Comparison of ENCODE assay signal across 21 cellular contexts in the genomic region with DNA sequence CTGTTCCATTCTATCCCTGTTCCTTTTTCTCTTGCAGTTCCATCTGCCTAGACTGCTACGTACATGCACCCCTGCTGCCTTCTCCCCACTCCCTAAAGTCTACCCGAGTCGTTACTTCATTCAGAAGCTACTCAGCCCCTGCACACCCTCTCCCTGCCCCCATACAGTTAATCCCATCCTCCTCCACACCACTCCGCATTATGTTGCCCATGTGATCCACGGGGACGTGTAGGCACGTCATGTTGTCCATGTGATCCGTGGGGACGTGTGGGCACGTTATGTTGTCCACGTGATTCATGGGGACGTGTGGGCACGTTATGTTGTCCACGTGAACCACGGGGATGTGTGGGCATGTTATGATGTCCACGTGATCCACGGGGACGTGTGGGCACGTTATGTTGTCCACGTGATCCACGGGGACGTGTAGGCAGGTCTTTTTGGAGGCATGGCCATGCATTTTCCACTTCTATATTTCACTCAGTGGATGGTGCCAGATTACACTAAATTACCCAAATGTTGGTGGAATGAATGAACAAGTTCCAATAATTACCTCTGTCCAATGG.
DNase-seq lines count a peak whose midpoint lies in the region; ATAC-seq, FAIRE-seq and TF ChIP-seq lines count a peak whose summit lies in the region.
"Had no signal": no experiment of that assay in that cellular context is flagged by ENCODE, and none has a peak within 500 bp of the region (broad histone marks: within the 10 kb centered on the region; RNA-seq: fewer than 3 reads in every experiment).

No MANE protein-coding gene starts in this region.

- intact Hi-C loops in HepG2 (cut with micrococcal nuclease; ENCODE audit: unreplicated experiment) (no loop called here), right lobe of liver (cut with DNase I) (no loop called here)

- H3K9ac ChIP-seq in HepG2 (ENCODE audit: insufficient read depth, low read depth, low read length) = no peak overlapping the region

- no peak overlapping the region for H2AFZ ChIP-seq in HepG2 (ENCODE audit: low read length)
- H2AFZ ChIP-seq: GM23338 had no signal

- H3K4me1 Mint-ChIP-seq in neural crest cell = no peaks in the 10 kb centered on the region
- H3K4me1 Mint-ChIP-seq: CD4-positive, alpha-beta memory T cell; GM23338; H9 had no signal

- BruUV-seq in HepG2 (replicated peaks; lab: Mats Ljungman, UMichigan) = no TSS peak

- peak overlapping the region; percentile 69 for H3K27ac Mint-ChIP-seq in neural crest cell (ENCODE audit: unreplicated experiment)
- H3K27ac Mint-ChIP-seq: CD4-positive, alpha-beta memory T cell; GM23338; H9 had no signal

- H3K4me3 ChIP-seq in HepG2 (replicated peaks in 1 of 3; ENCODE audit: insufficient read depth in 1 of 3, low read depth in 2 of 3, low read length in 3 of 3) (no peak overlapping the region), right lobe of liver (no peak overlapping the region)
- H3K4me3 ChIP-seq: GM12878, GM23338 had no signal

- no peak for FAIRE-seq in HepG2 (lab: Jason Lieb, UNC)
- peak; percentile 59 for FAIRE-seq in urothelium cell line (lab: Jason Lieb, UNC)
- FAIRE-seq: A204.1, GM12878 had no signal

- POLR2A ChIA-PET in HepG2 (lab: Yijun Ruan, JAX) = no interaction called here

- H3K4me1 ChIP-seq in HepG2 (ENCODE audit: insufficient read depth, low read length) (no peaks in the 10 kb centered on the region), right lobe of liver (no peaks in the 10 kb centered on the region)

- H3K79me2 ChIP-seq in HepG2 (ENCODE audit: insufficient read depth, low read length) = no peaks in the 10 kb centered on the region

- H4K20me1 ChIP-seq in HepG2 (ENCODE audit: insufficient read depth, low read length) = no peaks in the 10 kb centered on the region

- H3K9me3 ChIP-seq in HepG2 (ENCODE audit: low read length) (no peaks in the 10 kb centered on the region), right lobe of liver (no peaks in the 10 kb centered on the region)

- TF ChIP-seq POLR2A in HepG2 (IDR thresholded peaks at IDR 0.05; ENCODE audit: insufficient read depth in 1 of 2, low read depth in 2 of 2, low read length in 2 of 2) (no peak), right lobe of liver (IDR thresholded peaks at IDR 0.05) (no peak)

- in situ Hi-C loops in HepG2 (cut with HindIII; ENCODE audit: extremely low pct_ligation_motif_present, low pct_unique_long_range_greater_than_20kb) = no loop called here

- no peak for TF ChIP-seq RAD21 in HepG2 (CRISPR knock-in tag; IDR thresholded peaks at IDR 0.05)

- CTCF ChIA-PET in HepG2 (lab: Yijun Ruan, JAX; ENCODE audit: low intra/inter-chr PET ratio, low total read pairs) = no interaction called here

- H3K27ac ChIP-seq in HepG2 (ENCODE audit: extremely low read length, insufficient read depth, low read length) (no peak overlapping the region), right lobe of liver (no peak overlapping the region)
- H3K27ac ChIP-seq: 22Rv1 had no signal

- TF ChIP-seq EP300 in HepG2 (IDR thresholded peaks at IDR 0.05; ENCODE audit: low read depth in 2 of 2, low read length in 2 of 2) (no peak), HepG2 (CRISPR knock-in tag; IDR thresholded peaks at IDR 0.05; ENCODE audit: borderline replicate concordance) (no peak)

- DNase-seq in HepG2 (ENCODE audit: low spot score) (no peak), right lobe of liver (no peak), neural crest cell (ENCODE audit: low read depth, low spot score) (no peak), urothelium cell line (ENCODE audit: low spot score) (no peak), D341Med (ENCODE audit: low spot score) (no peak)
- DNase-seq: ACHN; AML-193; C1 segment of cervical spinal cord; Calu3; CD4-positive, alpha-beta memory T cell; COR-L47; DMS79; EL; GDM1; H9 had no signal

- ATAC-seq in HepG2 (no peak), right lobe of liver (no peak), HG03045 (IDR thresholded peaks at IDR 0.05; ENCODE audit: unreplicated experiment) (no peak)
- ATAC-seq: GM12878, GM23338, HCT116 had no signal

- peaks cover 6% of the 10 kb centered on the region for H3K9me3 Mint-ChIP-seq in neural crest cell

- no peak overlapping the region for H3K4me2 ChIP-seq in HepG2 (ENCODE audit: low read depth, low read length)
- H3K4me2 ChIP-seq: GM23338 had no signal

- no peaks in the 10 kb centered on the region for H3K36me3 ChIP-seq in HepG2 (replicated peaks in 1 of 2; ENCODE audit: control insufficient read depth in 1 of 2, insufficient read depth in 2 of 2, low read length in 2 of 2)
- H3K36me3 ChIP-seq in right lobe of liver = no peaks in the 10 kb centered on the region

- 10% methylated on average over 22 of the region's 22 CpGs for WGBS in HepG2 (ENCODE audit: low lambda C conversion rate)
- 49% methylated on average over 20 of the region's 22 CpGs for WGBS in right lobe of liver (ENCODE audit: insufficient coverage, low coverage, low lambda C conversion rate, missing lambda C conversion rate)

- peaks cover 3% of the 10 kb centered on the region for H3K36me3 Mint-ChIP-seq in neural crest cell (ENCODE audit: low read depth)
- H3K36me3 Mint-ChIP-seq: CD4-positive, alpha-beta memory T cell had no signal

- H3K27me3 Mint-ChIP-seq in neural crest cell (ENCODE audit: low read depth) = no peaks in the 10 kb centered on the region
- H3K27me3 Mint-ChIP-seq: CD4-positive, alpha-beta memory T cell had no signal

- no peak overlapping the region for H3K4me3 Mint-ChIP-seq in neural crest cell
- H3K4me3 Mint-ChIP-seq: CD4-positive, alpha-beta memory T cell; GM23338; H9 had no signal

- TF ChIP-seq CTCF in HepG2 (CRISPR knock-in tag; IDR thresholded peaks at IDR 0.05) (no peak), right lobe of liver (IDR thresholded peaks at IDR 0.05) (no peak), neural crest cell (conservative IDR thresholded peaks at IDR 0.05) (no peak)

- H3K27me3 ChIP-seq in HepG2 (ENCODE audit: control insufficient read depth in 1 of 2, insufficient read depth in 2 of 2, low read length in 2 of 2) = no peaks in the 10 kb centered on the region
- no peaks in the 10 kb centered on the region for H3K27me3 ChIP-seq in right lobe of liver

TF ChIP-seq in HepG2, 621 proteins besides CTCF, POLR2A, EP300 and RAD21 (continues in another document):
- TF ChIP-seq ZNF562 (CRISPR knock-in tag; IDR thresholded peaks at IDR 0.05; ENCODE audit: borderline replicate concordance) = no peak
- 0 out of 2 replicates have a peak, but pooled peaks have one; percentile 1 for TF ChIP-seq CREB1 (IDR thresholded peaks at IDR 0.05)
- no peak for TF ChIP-seq CREB1 (CRISPR knock-in tag; IDR thresholded peaks at IDR 0.05)
- peak; percentile 74 for TF ChIP-seq USF2 (IDR thresholded peaks at IDR 0.05; ENCODE audit: low read depth, low read length)
- no peak for TF ChIP-seq USF2 (CRISPR knock-in tag; IDR thresholded peaks at IDR 0.05; ENCODE audit: borderline replicate concordance)
- TF ChIP-seq THAP7 (CRISPR knock-in tag; IDR thresholded peaks at IDR 0.05) = no peak
- TF ChIP-seq NR2F1 (CRISPR knock-in tag; IDR thresholded peaks at IDR 0.05) = no peak
- no peak for TF ChIP-seq XBP1 (CRISPR knock-in tag; IDR thresholded peaks at IDR 0.05)
- no peak for TF ChIP-seq NFE2L2 (IDR thresholded peaks at IDR 0.05; ENCODE audit: low read length)
- TF ChIP-seq, protein P1, sequence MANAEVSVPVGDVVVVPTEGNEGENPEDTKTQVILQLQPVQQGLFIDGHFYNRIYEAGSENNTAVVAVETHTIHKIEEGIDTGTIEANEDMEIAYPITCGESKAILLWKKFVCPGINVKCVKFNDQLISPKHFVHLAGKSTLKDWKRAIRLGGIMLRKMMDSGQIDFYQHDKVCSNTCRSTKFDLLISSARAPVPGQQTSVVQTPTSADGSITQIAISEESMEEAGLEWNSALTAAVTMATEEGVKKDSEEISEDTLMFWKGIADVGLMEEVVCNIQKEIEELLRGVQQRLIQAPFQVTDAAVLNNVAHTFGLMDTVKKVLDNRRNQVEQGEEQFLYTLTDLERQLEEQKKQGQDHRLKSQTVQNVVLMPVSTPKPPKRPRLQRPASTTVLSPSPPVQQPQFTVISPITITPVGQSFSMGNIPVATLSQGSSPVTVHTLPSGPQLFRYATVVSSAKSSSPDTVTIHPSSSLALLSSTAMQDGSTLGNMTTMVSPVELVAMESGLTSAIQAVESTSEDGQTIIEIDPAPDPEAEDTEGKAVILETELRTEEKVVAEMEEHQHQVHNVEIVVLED (CRISPR knock-in tag; IDR thresholded peaks at IDR 0.05; ENCODE audit: borderline replicate concordance) = no peak
- TF ChIP-seq BCL6 (CRISPR knock-in tag; IDR thresholded peaks at IDR 0.05) = no peak
- TF ChIP-seq RAD51 (IDR thresholded peaks at IDR 0.05; ENCODE audit: borderline replicate concordance) = peak; percentile 36; the same call in 1 of the 2 replicates
- no peak for TF ChIP-seq SOX5 (CRISPR knock-in tag; IDR thresholded peaks at IDR 0.05; ENCODE audit: borderline replicate concordance)
- TF ChIP-seq ZNF430 (CRISPR knock-in tag; IDR thresholded peaks at IDR 0.05) = no peak
